In genomic region chr19:58020985-58021384, GRCh38 we compare ENCODE assay signal across 14 cellular contexts. TPM values are rescaled to one million over a fixed set of nuclear protein-coding genes. Genes with fewer than 3 reads are reported as not detected.
DNase-seq lines count a peak whose midpoint lies in the region; ATAC-seq and TF ChIP-seq lines count a peak whose summit lies in the region.
"Had no signal": no experiment of that assay in that cellular context is flagged by ENCODE, and none has a peak within 500 bp of the region (broad histone marks: within the 10 kb centered on the region; RNA-seq: fewer than 3 reads in every experiment).

No MANE protein-coding gene starts in this region.

- POLR2A ChIA-PET in A673 (lab: Charles Lee; ENCODE audit: low non-redundant PET) = no interaction called here
- POLR2A ChIA-PET in WTC11 (lab: Charles Lee) = no interaction called here

- intact Hi-C loops in A673 (cut with micrococcal nuclease; ENCODE audit: unreplicated experiment) (no loop called here), posterior vena cava (cut with DNase I) (loop anchor here in 1 of 2 donors (5.0 kb wide), 1 partner anchor 136 kb away; no protein-coding TSS in a partner anchor)

- no peaks in the 10 kb centered on the region; the same call in 1 of the 2 replicates for H3K36me3 Mint-ChIP-seq in WTC11

- peak; percentile 33 for DNase-seq in A172 (ENCODE audit: low spot score)
- peak; percentile 27 for DNase-seq in A673 (ENCODE audit: low spot score)
- peak; percentile 2 for DNase-seq in WTC11 (ENCODE audit: low spot score)
- peak; percentile 42 for DNase-seq in posterior vena cava (ENCODE audit: low spot score)
- DNase-seq in stimulated activated CD4-positive, alpha-beta T cell treated with anti-CD3 and anti-CD28 coated beads, Interleukin-12 subunit alpha, Interleukin-12 subunit beta, amount 100 ng/mL, for 4 hours = no peak
- no peak for DNase-seq in NOMO-1 treated with dmso at 0.1 percent for 144 hours (lab: John Stamatoyannopoulos, UW; ENCODE audit: unreplicated experiment)
- DNase-seq: AML-193; CD4-positive, CD25-positive, alpha-beta regulatory T cell; DND-41; GDM1; HCEC 1CT; HFFc6 had no signal

- TF ChIP-seq CTCF in A673 (conservative IDR thresholded peaks at IDR 0.05; ENCODE audit: low read depth, low read length) = no peak
- TF ChIP-seq CTCF in WTC11 (IDR thresholded peaks at IDR 0.05) = no peak

- peaks cover 28% of the 10 kb centered on the region for H3K9me3 Mint-ChIP-seq in WTC11

- ATAC-seq in WTC11 = no peak

- H3K4me3 ChIP-seq in A673 (ENCODE audit: low read depth, low read length, poor library complexity, severe bottlenecking) = no peak overlapping the region
- H3K4me3 ChIP-seq: BLaER1 treated with 17β-estradiol and CSF1 and Interleukin-3, amounts not matched to agents 10 nM and 100 nM had no signal

- H3K36me3 ChIP-seq in A673 (ENCODE audit: insufficient read depth, low read length, poor library complexity, severe bottlenecking) = no peaks in the 10 kb centered on the region
- H3K36me3 ChIP-seq: BLaER1 treated with 17β-estradiol and CSF1 and Interleukin-3, amounts not matched to agents 10 nM and 100 nM had no signal

- H3K4me1 Mint-ChIP-seq in WTC11 = peaks cover 2% of the 10 kb centered on the region

- H3K27me3 Mint-ChIP-seq in WTC11 (ENCODE audit: low read depth) = peaks cover 34% of the 10 kb centered on the region
- H3K27me3 Mint-ChIP-seq: CD4-positive, CD25-positive, alpha-beta regulatory T cell had no signal

- H3K4me1 ChIP-seq in A673 (ENCODE audit: insufficient read depth, low read length, poor library complexity, severe bottlenecking) = no peaks in the 10 kb centered on the region

- H3K27ac ChIP-seq in A673 (ENCODE audit: low read depth, low read length, poor library complexity, severe bottlenecking) = no peak overlapping the region
- H3K27ac ChIP-seq: HL-60 had no signal

- BruUV-seq in A673 (replicated peaks; lab: Mats Ljungman, UMichigan) = no TSS peak

- no peak overlapping the region; the same call in 1 of the 2 replicates for H3K27ac Mint-ChIP-seq in WTC11
- H3K27ac Mint-ChIP-seq: CD4-positive, CD25-positive, alpha-beta regulatory T cell; HFFc6 had no signal

- H3K9me3 ChIP-seq in A673 (ENCODE audit: low read depth, low read length, poor library complexity, severe bottlenecking) = peaks cover 5% of the 10 kb centered on the region

- H3K27me3 ChIP-seq in A673 (replicated peaks; ENCODE audit: insufficient read depth, low read depth, low read length, poor library complexity) = no peaks in the 10 kb centered on the region
- H3K27me3 ChIP-seq: BLaER1 treated with 17β-estradiol and CSF1 and Interleukin-3, amounts not matched to agents 10 nM and 100 nM had no signal

- CTCF ChIA-PET in A673 (lab: Charles Lee) (no interaction called here), WTC11 (lab: Charles Lee) (interaction anchor here (1.8 to 3.3 kb wide), 3 partner anchors 19 to 133 kb away, joined by 12 to 31 read pairs (median 25); partner anchors contain the start of gene ZNF606)

- H3K4me3 Mint-ChIP-seq in WTC11 = no peak overlapping the region
- H3K4me3 Mint-ChIP-seq: HFFc6 had no signal

TF ChIP-seq in WTC11, 78 proteins besides CTCF, POLR2A, EP300 and RAD21:
- no peak for TF ChIP-seq PREB (CRISPR knock-in tag; IDR thresholded peaks at IDR 0.05; ENCODE audit: borderline replicate concordance)
- TF ChIP-seq ZNF532 (CRISPR knock-in tag; IDR thresholded peaks at IDR 0.05; ENCODE audit: borderline replicate concordance) = no peak
- no peak for TF ChIP-seq ZSCAN18 (CRISPR knock-in tag; IDR thresholded peaks at IDR 0.05)

RNA-seq across cellular contexts. Expression of gene ZSCAN1, which starts 12.8 kb away (rescaled TPM):
- not detected in 2 replicates for total RNA-seq in A172 (2014; rRNA removed; shearing (Covaris generic))
- total RNA-seq in A673 (2021) = 1.4 and 2.8 TPM in 2 replicates
- total RNA-seq in WTC11 (2021) = 0.69 to 1.3 TPM (median 0.78 TPM) in 3 replicates
- not detected for total RNA-seq in posterior vena cava
- total RNA-seq: CD4-positive, CD25-positive, alpha-beta regulatory T cell; HFFc6 had no signal

RNA-seq across cellular contexts. Expression of gene ZNF606, which starts 18.4 kb away (rescaled TPM):
- 0.07 TPM in 1 of 2 replicates, not detected in the other for total RNA-seq in A172 (2014; rRNA removed; shearing (Covaris generic))
- total RNA-seq in A673 (2021) (16.7 and 17.8 TPM in 2 replicates), WTC11 (2021) (24.5 to 26.2 TPM (median 26.1 TPM) in 3 replicates), posterior vena cava (10 to 100 TPM in 1 of 2 donors, 1 to 10 TPM in 1; 9.0 to 10.1 TPM)

RNA-seq across cellular contexts. Expression of gene ZNF135, which starts 38.1 kb away (rescaled TPM):
- not detected in 2 replicates for total RNA-seq in A172 (2014; rRNA removed; shearing (Covaris generic))
- 7.0 and 8.2 TPM in 2 replicates for total RNA-seq in A673 (2021)
- total RNA-seq in WTC11 (2021) = 5.6 to 8.0 TPM (median 7.2 TPM) in 3 replicates
- 1 to 10 TPM; 4.1 to 5.5 TPM for total RNA-seq in posterior vena cava

RNA-seq across cellular contexts. Expression of gene C19orf18, which starts 46.7 kb away (rescaled TPM):
- not detected in 2 replicates for total RNA-seq in A172 (2014; rRNA removed; shearing (Covaris generic))
- 0.43 TPM in 1 of 2 replicates, not detected in the other for total RNA-seq in A673 (2021)
- total RNA-seq in WTC11 (2021) = 1.1 to 1.3 TPM (median 1.1 TPM) in 3 replicates
- total RNA-seq in posterior vena cava = 1 to 10 TPM in 1 of 2 donors, under 1 TPM in 1; 0.74 to 1.0 TPM

Comparison
In these comparisons a context has a peak if more than half of its experiments do, and no peak if none do; other contexts are left out.
1. DNase-seq: peak in A172 (single experiment), A673 (single experiment), WTC11 (single experiment) and posterior vena cava (single experiment); none in stimulated activated CD4-positive, alpha-beta T cell treated with anti-CD3 and anti-CD28 coated beads, Interleukin-12 subunit alpha, Interleukin-12 subunit beta, amount 100 ng/mL, for 4 hours (single experiment) and NOMO-1 treated with dmso at 0.1 percent for 144 hours (single experiment).